ENCODE assay signal across 8 cellular contexts in the genomic region with DNA sequence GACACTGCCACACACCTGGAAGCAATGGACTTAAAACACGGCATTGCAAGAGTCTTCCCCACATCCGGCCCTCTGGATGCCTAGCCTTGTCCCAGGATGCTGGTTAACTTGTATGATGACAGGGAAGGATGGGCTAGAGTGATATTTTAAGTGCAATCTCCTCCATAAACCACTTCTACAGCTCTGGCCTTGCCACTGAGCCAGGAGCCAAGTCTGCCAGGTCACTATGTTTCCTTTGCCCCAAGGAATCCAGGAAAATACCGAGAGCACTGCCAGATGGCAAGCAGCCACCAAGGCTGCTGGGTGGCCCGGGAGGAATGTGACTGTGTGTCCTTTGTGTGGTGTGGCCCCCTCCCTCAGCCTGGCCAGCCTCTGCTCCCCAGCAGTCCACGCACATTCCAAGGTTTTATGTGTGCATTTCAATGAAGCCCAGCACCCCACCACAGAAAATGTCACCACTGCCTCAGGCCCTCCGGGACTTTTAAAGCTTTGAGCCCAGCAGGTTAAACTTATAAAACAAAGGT.
A peak's percentile ranks its signal among the peaks of the same experiment; 100 is the strongest.
DNase-seq lines count a peak whose midpoint lies in the region; ATAC-seq and TF ChIP-seq lines count a peak whose summit lies in the region.
"Had no signal": no experiment of that assay in that cellular context is flagged by ENCODE, and none has a peak within 500 bp of the region (broad histone marks: within the 10 kb centered on the region; RNA-seq: fewer than 3 reads in every experiment).

No MANE protein-coding gene starts in this region.

- H3K36me3 Mint-ChIP-seq in T-helper 2 cell treated with Interferon-gamma antibody and Interleukin-4, amounts not matched to agents 5 μg/mL and 100 μg/mL, for 36 hours (ENCODE audit: low read depth), result no peaks in the 10 kb centered on the region
- H3K36me3 Mint-ChIP-seq: mesothelial cell of epicardium had no signal

- no peak overlapping the region for H3K4me3 Mint-ChIP-seq in T-helper 2 cell treated with Interferon-gamma antibody and Interleukin-4, amounts not matched to agents 5 μg/mL and 100 μg/mL, for 36 hours
- H3K4me3 Mint-ChIP-seq: mesothelial cell of epicardium had no signal

- BruUV-seq in IMR-90 (replicated peaks; lab: Mats Ljungman, UMichigan), result no TSS peak

- no peak overlapping the region for H4K91ac ChIP-seq in IMR-90 (ENCODE audit: insufficient read depth, low read depth, low read length)

- H3K27ac ChIP-seq in IMR-90 (ENCODE audit: insufficient read depth, low read length) (no peak overlapping the region), coronary artery (peak overlapping the region; percentile 18 to 83), liver (ENCODE audit: low read depth in 1 of 2, low read length in 2 of 2) (peak overlapping the region; percentile 37 to 44), transverse colon (peak overlapping the region; percentile 43 to 71 (median 62))

- H3K9ac ChIP-seq in IMR-90 (ENCODE audit: low read depth, low read length), result no peak overlapping the region
- H3K9ac ChIP-seq in liver (ENCODE audit: low read depth in 1 of 2, low read length in 2 of 2), result no peak overlapping the region

- POLR2A ChIA-PET in IMR-90 (lab: Charles Lee; ENCODE audit: unreplicated experiment), result no interaction called here

- peaks cover 3% of the 10 kb centered on the region for H3K27me3 Mint-ChIP-seq in T-helper 2 cell treated with Interferon-gamma antibody and Interleukin-4, amounts not matched to agents 5 μg/mL and 100 μg/mL, for 36 hours (ENCODE audit: low read depth)

- no peak overlapping the region for H3K4me2 ChIP-seq in IMR-90 (ENCODE audit: low read depth, low read length)

- no peak for TF ChIP-seq EP300 in transverse colon (IDR thresholded peaks at IDR 0.05; ENCODE audit: low read depth)

- H2BK120ac ChIP-seq in IMR-90 (ENCODE audit: low read depth, low read length), result no peak overlapping the region

- H3K4me1 ChIP-seq in IMR-90 (ENCODE audit: control insufficient read depth, insufficient read depth, low read length) (no peaks in the 10 kb centered on the region), liver (ENCODE audit: control insufficient read depth in 4 of 4, insufficient read depth in 4 of 4, low read length in 3 of 4) (peaks cover 1 to 20% (median 14%) of the 10 kb centered on the region in 4 donors), transverse colon (peaks cover 15 to 56% (median 29%) of the 10 kb centered on the region in 4 donors)

- no peak overlapping the region for H3K18ac ChIP-seq in IMR-90 (ENCODE audit: low read depth, low read length)

- dilution Hi-C loops in IMR-90 (cut with HindIII; ENCODE audit: low sequenced_read_pairs, unreplicated experiment), result no loop called here

- H3K4ac ChIP-seq in IMR-90 (ENCODE audit: low read depth, low read length), result no peak overlapping the region

- no peak overlapping the region for H2BK15ac ChIP-seq in IMR-90 (ENCODE audit: low read depth, low read length)

- no peak for TF ChIP-seq CTCF in IMR-90 (conservative IDR thresholded peaks at IDR 0.05; ENCODE audit: low read depth, low read length)
- TF ChIP-seq CTCF in coronary artery (IDR thresholded peaks at IDR 0.05), result no peak
- no peak for TF ChIP-seq CTCF in liver (IDR thresholded peaks at IDR 0.05; ENCODE audit: low read depth, low read length, missing input control)
- TF ChIP-seq CTCF in transverse colon (IDR thresholded peaks at IDR 0.05), result no peak

- TF ChIP-seq POLR2A in IMR-90 (IDR thresholded peaks at IDR 0.05; ENCODE audit: low read depth, low read length) (no peak), transverse colon (IDR thresholded peaks at IDR 0.05) (no peak)

- TF ChIP-seq RAD21 in IMR-90 (IDR thresholded peaks at IDR 0.05; ENCODE audit: low read length) (no peak), liver (IDR thresholded peaks at IDR 0.05) (no peak)

- H3K14ac ChIP-seq in IMR-90 (replicated peaks; ENCODE audit: low read depth, low read length), result no peak overlapping the region

- no peak overlapping the region for H2AK9ac ChIP-seq in IMR-90 (replicated peaks; ENCODE audit: low read depth, low read length, poor library complexity)

- no peak overlapping the region for H2AK5ac ChIP-seq in IMR-90 (ENCODE audit: low read depth, low read length)

- H2BK5ac ChIP-seq in IMR-90 (ENCODE audit: low read depth, low read length, poor library complexity, severe bottlenecking), result no peak overlapping the region

- in situ Hi-C loops in IMR-90 (cut with MboI; ENCODE audit: low sequenced_read_pairs), result no loop called here
- in situ Hi-C loops in transverse colon (cut with MboI; ENCODE audit: low pct_ligation_motif_present in 1 of 4, low pct_unique_long_range_greater_than_20kb in 1 of 4, low sequenced_read_pairs in 3 of 4), result no loop called here

- H3K36me3 ChIP-seq in IMR-90 (ENCODE audit: control insufficient read depth, insufficient read depth, low read length) (no peaks in the 10 kb centered on the region), liver (ENCODE audit: control insufficient read depth in 4 of 4, insufficient read depth in 3 of 4, low read depth in 1 of 4, low read length in 3 of 4) (no peaks in the 10 kb centered on the region), transverse colon (no peaks in the 10 kb centered on the region)

- H2BK20ac ChIP-seq in IMR-90 (ENCODE audit: low read depth, low read length), result no peak overlapping the region

- H4K5ac ChIP-seq in IMR-90 (ENCODE audit: low read depth, low read length), result no peak overlapping the region

- H3K27ac Mint-ChIP-seq in T-helper 2 cell treated with Interferon-gamma antibody and Interleukin-4, amounts not matched to agents 5 μg/mL and 100 μg/mL, for 36 hours, result no peak overlapping the region
- H3K27ac Mint-ChIP-seq: mesothelial cell of epicardium had no signal

- H3K56ac ChIP-seq in IMR-90 (ENCODE audit: extremely low read depth, insufficient read depth, low read length), result no peak overlapping the region

- no peaks in the 10 kb centered on the region for H3K9me3 ChIP-seq in IMR-90 (ENCODE audit: control insufficient read depth, insufficient read depth, low read length)
- no peaks in the 10 kb centered on the region for H3K9me3 ChIP-seq in liver (ENCODE audit: control insufficient read depth in 4 of 4, low read length in 3 of 4)
- H3K9me3 ChIP-seq in transverse colon, result no peaks in the 10 kb centered on the region

- ATAC-seq in IMR-90 (ENCODE audit: low read depth), result peak; percentile 29; the same call in 1 of the 2 replicates
- no peak for ATAC-seq in HG03196 (IDR thresholded peaks at IDR 0.05; ENCODE audit: unreplicated experiment)
- no peak for ATAC-seq in GM19455 (IDR thresholded peaks at IDR 0.05; ENCODE audit: unreplicated experiment)

- WGBS in IMR-90 (ENCODE audit: extremely low coverage in 2 of 2, insufficient read length in 1 of 2), 2 experiments, result no CpG with 5 or more reads among the region's 6 CpGs
- WGBS in liver, result 25% methylated on average over 6 of the region's 6 CpGs
- 26 to 60% methylated on average over 2 to 6 of the region's 6 CpGs for WGBS in transverse colon (ENCODE audit: low coverage in 1 of 2), 2 donors

- H3K27me3 ChIP-seq in IMR-90 (ENCODE audit: control insufficient read depth, insufficient read depth, low read length), result no peaks in the 10 kb centered on the region
- no peaks in the 10 kb centered on the region for H3K27me3 ChIP-seq in liver (ENCODE audit: control insufficient read depth in 4 of 4, insufficient read depth in 4 of 4, low read length in 3 of 4)
- no peaks in the 10 kb centered on the region for H3K27me3 ChIP-seq in transverse colon

- no peak overlapping the region for H2AFZ ChIP-seq in IMR-90 (replicated peaks; ENCODE audit: low read length, poor library complexity)

- H3K9me1 ChIP-seq in IMR-90 (ENCODE audit: insufficient read depth, low read length), result no peaks in the 10 kb centered on the region

- no peak overlapping the region for H3K4me3 ChIP-seq in IMR-90 (ENCODE audit: insufficient read depth, low read depth, low read length)
- peak overlapping the region; percentile 41 for H3K4me3 ChIP-seq in coronary artery
- H3K4me3 ChIP-seq in liver (ENCODE audit: low read depth in 1 of 3, low read length in 3 of 3), result no peak overlapping the region
- no peak overlapping the region for H3K4me3 ChIP-seq in transverse colon

- H4K20me1 ChIP-seq in IMR-90 (ENCODE audit: insufficient read depth, low read length), result no peaks in the 10 kb centered on the region

- no peaks in the 10 kb centered on the region for H3K79me1 ChIP-seq in IMR-90 (ENCODE audit: low read depth in 1 of 2, low read length in 2 of 2)

- CTCF ChIA-PET in IMR-90 (lab: Yijun Ruan, JAX), result no interaction called here

- no peak overlapping the region for H3K23ac ChIP-seq in IMR-90 (ENCODE audit: low read depth, low read length)

- no peaks in the 10 kb centered on the region for H3K4me1 Mint-ChIP-seq in T-helper 2 cell treated with Interferon-gamma antibody and Interleukin-4, amounts not matched to agents 5 μg/mL and 100 μg/mL, for 36 hours (ENCODE audit: low read depth)

- DNase-seq in IMR-90 (no peak), coronary artery (ENCODE audit: low spot score) (peak; percentile 89), transverse colon (peak; percentile 77)
- DNase-seq in T-helper 2 cell treated with Interferon-gamma antibody and Interleukin-4, amounts not matched to agents 5 μg/mL and 100 μg/mL, for 36 hours (ENCODE audit: low spot score), result no peak

- H4K8ac ChIP-seq in IMR-90 (ENCODE audit: low read depth in 2 of 2, low read length in 2 of 2), result no peak overlapping the region

- intact Hi-C loops in IMR-90 (cut with micrococcal nuclease), result no loop called here
- intact Hi-C loops in transverse colon (cut with DNase I; ENCODE audit: low total_unique reads), result no loop called here

- no peaks in the 10 kb centered on the region for H3K9me3 Mint-ChIP-seq in T-helper 2 cell treated with Interferon-gamma antibody and Interleukin-4, amounts not matched to agents 5 μg/mL and 100 μg/mL, for 36 hours
- H3K9me3 Mint-ChIP-seq: mesothelial cell of epicardium had no signal

TF ChIP-seq in IMR-90, 13 proteins besides CTCF, POLR2A, EP300 and RAD21 (continues in another document):
- no peak for TF ChIP-seq RFX5 (IDR thresholded peaks at IDR 0.05; ENCODE audit: low read depth, low read length)

TF ChIP-seq in liver, 16 proteins besides CTCF, POLR2A, EP300 and RAD21:
- TF ChIP-seq SP1 (IDR thresholded peaks at IDR 0.05) (peak; percentile 11), HNF4A (conservative IDR thresholded peaks at IDR 0.05) (peak; percentile 14 to 50), NR2F2 (IDR thresholded peaks at IDR 0.05) (peak; percentile 65), YY1 (IDR thresholded peaks at IDR 0.05) (no peak), RXRA (IDR thresholded peaks at IDR 0.05) (peak in 1 of 2 donors; percentile 5)
- TF ChIP-seq, protein P1, sequence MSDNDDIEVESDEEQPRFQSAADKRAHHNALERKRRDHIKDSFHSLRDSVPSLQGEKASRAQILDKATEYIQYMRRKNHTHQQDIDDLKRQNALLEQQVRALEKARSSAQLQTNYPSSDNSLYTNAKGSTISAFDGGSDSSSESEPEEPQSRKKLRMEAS (IDR thresholded peaks at IDR 0.05), result no peak

Comparison
In these comparisons a context has a peak if more than half of its experiments do, and no peak if none do; other contexts are left out.
1. DNase-seq: peak in coronary artery (single experiment) and transverse colon (single experiment); none in IMR-90 (single experiment) and T-helper 2 cell treated with Interferon-gamma antibody and Interleukin-4, amounts not matched to agents 5 μg/mL and 100 μg/mL, for 36 hours (single experiment).